10 cellular contexts compared by ENCODE assay signal in genomic region chr17:1640329-1641064, GRCh38. TPM values are rescaled to one million over a fixed set of nuclear protein-coding genes. Genes with fewer than 3 reads are reported as not detected.
DNase-seq lines count a peak whose midpoint lies in the region; ATAC-seq and TF ChIP-seq lines count a peak whose summit lies in the region.
"Had no signal": no experiment of that assay in that cellular context is flagged by ENCODE, and none has a peak within 500 bp of the region (broad histone marks: within the 10 kb centered on the region; RNA-seq: fewer than 3 reads in every experiment).

No MANE protein-coding gene starts in this region.

- H3K27ac ChIP-seq in left ventricle myocardium inferior (replicated peaks) (peak overlapping the region; percentile 38), upper lobe of left lung (peak overlapping the region; percentile 35 to 72 (median 55))
- H3K27ac ChIP-seq: SK-N-MC had no signal

- TF ChIP-seq CTCF in left ventricle myocardium inferior (IDR thresholded peaks at IDR 0.05; ENCODE audit: borderline replicate concordance) (no peak), upper lobe of left lung (IDR thresholded peaks at IDR 0.05) (no peak)

- H3K36me3 ChIP-seq in left ventricle myocardium inferior (peaks cover 36% of the 10 kb centered on the region), upper lobe of left lung (peaks cover 0 to 35% (median 14%) of the 10 kb centered on the region in 4 donors)

- peaks cover 44% of the 10 kb centered on the region for H3K4me1 ChIP-seq in left ventricle myocardium inferior
- H3K4me1 ChIP-seq in upper lobe of left lung, result peaks cover 25 to 44% (median 39%) of the 10 kb centered on the region in 4 donors

- no peak for TF ChIP-seq POLR2A in upper lobe of left lung (IDR thresholded peaks at IDR 0.05)

- peak; percentile 27 for ATAC-seq in Right ventricle myocardium superior (ENCODE audit: poor library complexity)
- ATAC-seq in left cardiac atrium, result no peak
- ATAC-seq in upper lobe of left lung (ENCODE audit: low FRiP score in 2 of 2), result no peak

- TF ChIP-seq EP300 in upper lobe of left lung (IDR thresholded peaks at IDR 0.05), result no peak

- DNase-seq in Right ventricle myocardium superior (peak; percentile 67), left cardiac atrium (no peak), left ventricle myocardium inferior (no peak), upper lobe of left lung (peak; percentile 53 to 80), superior temporal gyrus (ENCODE audit: extremely low spot score) (no peak), D341Med (ENCODE audit: low spot score) (no peak)
- DNase-seq: activated CD4-positive, CD25-positive, alpha-beta regulatory T cell; NCI-H2029; stimulated activated CD4-positive, alpha-beta T cell treated with anti-CD3 and anti-CD28 coated beads, Interleukin-2, amount 100 ng/mL, for 24 hours had no signal

- WGBS in upper lobe of left lung, 2 donors, result 79 to 82% methylated on average over 15 to 19 of the region's 23 CpGs

- intact Hi-C loops in Right ventricle myocardium superior (cut with DNase I), result no loop called here
- intact Hi-C loops in left cardiac atrium (cut with DNase I), result no loop called here
- intact Hi-C loops in left ventricle myocardium inferior (cut with micrococcal nuclease), result no loop called here

- no peaks in the 10 kb centered on the region for H3K9me3 ChIP-seq in left ventricle myocardium inferior (replicated peaks)
- H3K9me3 ChIP-seq in upper lobe of left lung, result no peaks in the 10 kb centered on the region

- H3K27me3 ChIP-seq in left ventricle myocardium inferior (ENCODE audit: low read depth) (no peaks in the 10 kb centered on the region), upper lobe of left lung (no peaks in the 10 kb centered on the region)

- H3K4me3 ChIP-seq in left ventricle myocardium inferior, result no peak overlapping the region
- no peak overlapping the region for H3K4me3 ChIP-seq in upper lobe of left lung
- H3K4me3 ChIP-seq: SK-N-MC had no signal

RNA-seq across cellular contexts. Expression of gene SCARF1, which starts 5.0 kb away (rescaled TPM):
- 11.2 TPM for total RNA-seq in Right ventricle myocardium superior
- total RNA-seq in left cardiac atrium, result 10 to 100 TPM; 10.7 to 17.7 TPM
- total RNA-seq in left ventricle myocardium inferior, result 12.2 TPM
- total RNA-seq in upper lobe of left lung, result 10 to 100 TPM; 22.0 to 93.2 (median 55.5) TPM

RNA-seq across cellular contexts. Expression of gene RILP, which starts 9.2 kb away (rescaled TPM):
- total RNA-seq in Right ventricle myocardium superior (74.6 TPM), left cardiac atrium (10 to 100 TPM; 38.5 to 44.5 TPM), left ventricle myocardium inferior (81.7 TPM), upper lobe of left lung (100 to 1,000 TPM in 2 of 6 donors, 10 to 100 TPM in 4; 43.7 to 192 (median 85.4) TPM)

RNA-seq across cellular contexts. Expression of gene SLC43A2, which starts 11.9 kb away (rescaled TPM):
- 4.2 TPM for total RNA-seq in Right ventricle myocardium superior
- total RNA-seq in left cardiac atrium, result 1 to 10 TPM; 7.4 to 8.2 TPM
- total RNA-seq in left ventricle myocardium inferior, result 4.0 TPM
- 10 to 100 TPM; 16.9 to 79.0 (median 49.2) TPM for total RNA-seq in upper lobe of left lung

RNA-seq across cellular contexts. Expression of gene PRPF8, which starts 44.2 kb away (rescaled TPM):
- total RNA-seq in Right ventricle myocardium superior, result 125 TPM
- total RNA-seq in left cardiac atrium, result 100 to 1,000 TPM; 136 to 181 TPM
- 136 TPM for total RNA-seq in left ventricle myocardium inferior
- total RNA-seq in upper lobe of left lung, result 100 to 1,000 TPM; 173 to 283 (median 220) TPM

Comparison
In these comparisons a context has a peak if more than half of its experiments do, and no peak if none do; other contexts are left out.
1. DNase-seq: peak in Right ventricle myocardium superior (single experiment) and upper lobe of left lung (2 of 2); none in left cardiac atrium (single experiment), left ventricle myocardium inferior (single experiment), superior temporal gyrus (single experiment) and D341Med (single experiment).